1 cellular context compared by ENCODE assay signal in the genomic region with DNA sequence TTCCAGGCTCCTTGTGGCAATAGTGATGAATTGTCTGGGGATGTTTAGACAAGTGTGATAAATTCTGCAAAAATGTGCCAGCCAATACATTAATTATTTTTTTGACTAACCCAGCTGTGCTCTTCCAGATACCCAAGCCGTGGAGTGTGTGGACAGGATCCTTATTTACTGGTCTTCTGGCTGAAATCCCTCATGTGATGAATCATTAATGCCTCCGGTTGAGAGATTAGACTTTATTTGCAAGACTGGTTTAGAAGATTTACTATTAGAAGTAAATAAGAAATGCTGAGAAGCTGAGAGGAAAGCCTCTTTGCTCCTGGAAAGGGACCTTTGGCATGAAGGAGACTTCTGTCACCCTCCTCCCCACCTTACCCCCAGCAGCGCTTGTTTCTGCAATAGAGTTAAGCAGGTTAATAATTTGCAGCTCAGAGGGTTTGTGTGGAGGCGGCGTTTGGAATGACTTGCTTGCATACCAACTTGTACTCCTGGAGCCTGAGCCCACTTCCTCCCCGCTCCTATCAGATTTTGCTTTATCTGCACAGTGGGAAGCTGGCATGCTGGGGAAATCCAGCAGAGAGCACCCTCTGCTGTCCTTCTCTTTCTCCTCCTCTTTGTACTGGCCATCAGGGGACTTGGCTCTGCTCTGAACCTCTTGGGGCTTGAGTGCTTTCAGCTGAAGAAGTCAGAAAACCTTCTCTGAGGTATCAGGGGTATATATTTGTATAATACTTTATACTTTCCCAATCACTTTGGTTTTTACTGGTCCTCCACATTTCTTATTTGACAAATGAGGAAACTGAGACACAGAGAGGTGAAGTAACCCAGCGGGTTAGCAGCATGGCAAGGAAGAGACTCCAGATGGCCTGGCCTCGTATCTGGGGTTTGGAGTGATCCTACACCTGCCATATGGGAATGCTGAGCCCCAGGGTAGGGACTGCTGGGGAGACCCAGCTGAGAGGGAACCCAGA.
A peak's percentile ranks its signal among the peaks of the same experiment; 100 is the strongest.
TF ChIP-seq lines count a peak whose summit lies in the region.

No MANE protein-coding gene starts in this region.

TF ChIP-seq in HepG2, 621 proteins besides CTCF, POLR2A, EP300 and RAD21 (continued from another document and continues in another):
- TF ChIP-seq, protein P1, sequence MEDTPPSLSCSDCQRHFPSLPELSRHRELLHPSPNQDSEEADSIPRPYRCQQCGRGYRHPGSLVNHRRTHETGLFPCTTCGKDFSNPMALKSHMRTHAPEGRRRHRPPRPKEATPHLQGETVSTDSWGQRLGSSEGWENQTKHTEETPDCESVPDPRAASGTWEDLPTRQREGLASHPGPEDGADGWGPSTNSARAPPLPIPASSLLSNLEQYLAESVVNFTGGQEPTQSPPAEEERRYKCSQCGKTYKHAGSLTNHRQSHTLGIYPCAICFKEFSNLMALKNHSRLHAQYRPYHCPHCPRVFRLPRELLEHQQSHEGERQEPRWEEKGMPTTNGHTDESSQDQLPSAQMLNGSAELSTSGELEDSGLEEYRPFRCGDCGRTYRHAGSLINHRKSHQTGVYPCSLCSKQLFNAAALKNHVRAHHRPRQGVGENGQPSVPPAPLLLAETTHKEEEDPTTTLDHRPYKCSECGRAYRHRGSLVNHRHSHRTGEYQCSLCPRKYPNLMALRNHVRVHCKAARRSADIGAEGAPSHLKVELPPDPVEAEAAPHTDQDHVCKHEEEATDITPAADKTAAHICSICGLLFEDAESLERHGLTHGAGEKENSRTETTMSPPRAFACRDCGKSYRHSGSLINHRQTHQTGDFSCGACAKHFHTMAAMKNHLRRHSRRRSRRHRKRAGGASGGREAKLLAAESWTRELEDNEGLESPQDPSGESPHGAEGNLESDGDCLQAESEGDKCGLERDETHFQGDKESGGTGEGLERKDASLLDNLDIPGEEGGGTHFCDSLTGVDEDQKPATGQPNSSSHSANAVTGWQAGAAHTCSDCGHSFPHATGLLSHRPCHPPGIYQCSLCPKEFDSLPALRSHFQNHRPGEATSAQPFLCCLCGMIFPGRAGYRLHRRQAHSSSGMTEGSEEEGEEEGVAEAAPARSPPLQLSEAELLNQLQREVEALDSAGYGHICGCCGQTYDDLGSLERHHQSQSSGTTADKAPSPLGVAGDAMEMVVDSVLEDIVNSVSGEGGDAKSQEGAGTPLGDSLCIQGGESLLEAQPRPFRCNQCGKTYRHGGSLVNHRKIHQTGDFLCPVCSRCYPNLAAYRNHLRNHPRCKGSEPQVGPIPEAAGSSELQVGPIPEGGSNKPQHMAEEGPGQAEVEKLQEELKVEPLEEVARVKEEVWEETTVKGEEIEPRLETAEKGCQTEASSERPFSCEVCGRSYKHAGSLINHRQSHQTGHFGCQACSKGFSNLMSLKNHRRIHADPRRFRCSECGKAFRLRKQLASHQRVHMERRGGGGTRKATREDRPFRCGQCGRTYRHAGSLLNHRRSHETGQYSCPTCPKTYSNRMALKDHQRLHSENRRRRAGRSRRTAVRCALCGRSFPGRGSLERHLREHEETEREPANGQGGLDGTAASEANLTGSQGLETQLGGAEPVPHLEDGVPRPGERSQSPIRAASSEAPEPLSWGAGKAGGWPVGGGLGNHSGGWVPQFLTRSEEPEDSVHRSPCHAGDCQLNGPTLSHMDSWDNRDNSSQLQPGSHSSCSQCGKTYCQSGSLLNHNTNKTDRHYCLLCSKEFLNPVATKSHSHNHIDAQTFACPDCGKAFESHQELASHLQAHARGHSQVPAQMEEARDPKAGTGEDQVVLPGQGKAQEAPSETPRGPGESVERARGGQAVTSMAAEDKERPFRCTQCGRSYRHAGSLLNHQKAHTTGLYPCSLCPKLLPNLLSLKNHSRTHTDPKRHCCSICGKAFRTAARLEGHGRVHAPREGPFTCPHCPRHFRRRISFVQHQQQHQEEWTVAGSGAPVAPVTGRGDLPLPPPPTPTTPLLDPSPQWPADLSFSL (CRISPR knock-in tag; IDR thresholded peaks at IDR 0.05) = no peak
- TF ChIP-seq FOXA1 (IDR thresholded peaks at IDR 0.05) = no peak
- no peak for TF ChIP-seq FOXA1 (CRISPR knock-in tag; IDR thresholded peaks at IDR 0.05)
- TF ChIP-seq ZNF121 (CRISPR knock-in tag; IDR thresholded peaks at IDR 0.05) = no peak
- TF ChIP-seq ZNF598 (CRISPR knock-in tag; IDR thresholded peaks at IDR 0.05; ENCODE audit: borderline replicate concordance) = no peak
- TF ChIP-seq SP5 (CRISPR knock-in tag; IDR thresholded peaks at IDR 0.05; ENCODE audit: borderline replicate concordance, low read depth) = no peak
- TF ChIP-seq, protein P2, sequence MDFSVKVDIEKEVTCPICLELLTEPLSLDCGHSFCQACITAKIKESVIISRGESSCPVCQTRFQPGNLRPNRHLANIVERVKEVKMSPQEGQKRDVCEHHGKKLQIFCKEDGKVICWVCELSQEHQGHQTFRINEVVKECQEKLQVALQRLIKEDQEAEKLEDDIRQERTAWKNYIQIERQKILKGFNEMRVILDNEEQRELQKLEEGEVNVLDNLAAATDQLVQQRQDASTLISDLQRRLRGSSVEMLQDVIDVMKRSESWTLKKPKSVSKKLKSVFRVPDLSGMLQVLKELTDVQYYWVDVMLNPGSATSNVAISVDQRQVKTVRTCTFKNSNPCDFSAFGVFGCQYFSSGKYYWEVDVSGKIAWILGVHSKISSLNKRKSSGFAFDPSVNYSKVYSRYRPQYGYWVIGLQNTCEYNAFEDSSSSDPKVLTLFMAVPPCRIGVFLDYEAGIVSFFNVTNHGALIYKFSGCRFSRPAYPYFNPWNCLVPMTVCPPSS (IDR thresholded peaks at IDR 0.05) = no peak
- TF ChIP-seq ZZZ3 (CRISPR knock-in tag; IDR thresholded peaks at IDR 0.05; ENCODE audit: borderline replicate concordance) = no peak
- TF ChIP-seq, protein P3, sequence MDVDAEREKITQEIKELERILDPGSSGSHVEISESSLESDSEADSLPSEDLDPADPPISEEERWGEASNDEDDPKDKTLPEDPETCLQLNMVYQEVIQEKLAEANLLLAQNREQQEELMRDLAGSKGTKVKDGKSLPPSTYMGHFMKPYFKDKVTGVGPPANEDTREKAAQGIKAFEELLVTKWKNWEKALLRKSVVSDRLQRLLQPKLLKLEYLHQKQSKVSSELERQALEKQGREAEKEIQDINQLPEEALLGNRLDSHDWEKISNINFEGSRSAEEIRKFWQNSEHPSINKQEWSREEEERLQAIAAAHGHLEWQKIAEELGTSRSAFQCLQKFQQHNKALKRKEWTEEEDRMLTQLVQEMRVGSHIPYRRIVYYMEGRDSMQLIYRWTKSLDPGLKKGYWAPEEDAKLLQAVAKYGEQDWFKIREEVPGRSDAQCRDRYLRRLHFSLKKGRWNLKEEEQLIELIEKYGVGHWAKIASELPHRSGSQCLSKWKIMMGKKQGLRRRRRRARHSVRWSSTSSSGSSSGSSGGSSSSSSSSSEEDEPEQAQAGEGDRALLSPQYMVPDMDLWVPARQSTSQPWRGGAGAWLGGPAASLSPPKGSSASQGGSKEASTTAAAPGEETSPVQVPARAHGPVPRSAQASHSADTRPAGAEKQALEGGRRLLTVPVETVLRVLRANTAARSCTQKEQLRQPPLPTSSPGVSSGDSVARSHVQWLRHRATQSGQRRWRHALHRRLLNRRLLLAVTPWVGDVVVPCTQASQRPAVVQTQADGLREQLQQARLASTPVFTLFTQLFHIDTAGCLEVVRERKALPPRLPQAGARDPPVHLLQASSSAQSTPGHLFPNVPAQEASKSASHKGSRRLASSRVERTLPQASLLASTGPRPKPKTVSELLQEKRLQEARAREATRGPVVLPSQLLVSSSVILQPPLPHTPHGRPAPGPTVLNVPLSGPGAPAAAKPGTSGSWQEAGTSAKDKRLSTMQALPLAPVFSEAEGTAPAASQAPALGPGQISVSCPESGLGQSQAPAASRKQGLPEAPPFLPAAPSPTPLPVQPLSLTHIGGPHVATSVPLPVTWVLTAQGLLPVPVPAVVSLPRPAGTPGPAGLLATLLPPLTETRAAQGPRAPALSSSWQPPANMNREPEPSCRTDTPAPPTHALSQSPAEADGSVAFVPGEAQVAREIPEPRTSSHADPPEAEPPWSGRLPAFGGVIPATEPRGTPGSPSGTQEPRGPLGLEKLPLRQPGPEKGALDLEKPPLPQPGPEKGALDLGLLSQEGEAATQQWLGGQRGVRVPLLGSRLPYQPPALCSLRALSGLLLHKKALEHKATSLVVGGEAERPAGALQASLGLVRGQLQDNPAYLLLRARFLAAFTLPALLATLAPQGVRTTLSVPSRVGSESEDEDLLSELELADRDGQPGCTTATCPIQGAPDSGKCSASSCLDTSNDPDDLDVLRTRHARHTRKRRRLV (CRISPR knock-in tag; IDR thresholded peaks at IDR 0.05) = no peak
- no peak for TF ChIP-seq ZNF891 (CRISPR knock-in tag; IDR thresholded peaks at IDR 0.05)
- TF ChIP-seq, protein P4, sequence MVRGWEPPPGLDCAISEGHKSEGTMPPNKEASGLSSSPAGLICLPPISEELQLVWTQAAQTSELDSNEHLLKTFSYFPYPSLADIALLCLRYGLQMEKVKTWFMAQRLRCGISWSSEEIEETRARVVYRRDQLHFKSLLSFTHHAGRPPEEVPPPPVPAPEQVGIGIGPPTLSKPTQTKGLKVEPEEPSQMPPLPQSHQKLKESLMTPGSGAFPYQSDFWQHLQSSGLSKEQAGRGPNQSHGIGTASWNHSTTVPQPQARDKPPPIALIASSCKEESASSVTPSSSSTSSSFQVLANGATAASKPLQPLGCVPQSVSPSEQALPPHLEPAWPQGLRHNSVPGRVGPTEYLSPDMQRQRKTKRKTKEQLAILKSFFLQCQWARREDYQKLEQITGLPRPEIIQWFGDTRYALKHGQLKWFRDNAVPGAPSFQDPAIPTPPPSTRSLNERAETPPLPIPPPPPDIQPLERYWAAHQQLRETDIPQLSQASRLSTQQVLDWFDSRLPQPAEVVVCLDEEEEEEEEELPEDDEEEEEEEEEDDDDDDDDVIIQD (CRISPR knock-in tag; IDR thresholded peaks at IDR 0.05; ENCODE audit: low read depth) = peak; percentile 71; the same call in 1 of the 2 replicates
- TF ChIP-seq ZNF264 (CRISPR knock-in tag; IDR thresholded peaks at IDR 0.05) = 0 out of 2 replicates have a peak, but pooled peaks have one; percentile 27
- TF ChIP-seq, protein P5, sequence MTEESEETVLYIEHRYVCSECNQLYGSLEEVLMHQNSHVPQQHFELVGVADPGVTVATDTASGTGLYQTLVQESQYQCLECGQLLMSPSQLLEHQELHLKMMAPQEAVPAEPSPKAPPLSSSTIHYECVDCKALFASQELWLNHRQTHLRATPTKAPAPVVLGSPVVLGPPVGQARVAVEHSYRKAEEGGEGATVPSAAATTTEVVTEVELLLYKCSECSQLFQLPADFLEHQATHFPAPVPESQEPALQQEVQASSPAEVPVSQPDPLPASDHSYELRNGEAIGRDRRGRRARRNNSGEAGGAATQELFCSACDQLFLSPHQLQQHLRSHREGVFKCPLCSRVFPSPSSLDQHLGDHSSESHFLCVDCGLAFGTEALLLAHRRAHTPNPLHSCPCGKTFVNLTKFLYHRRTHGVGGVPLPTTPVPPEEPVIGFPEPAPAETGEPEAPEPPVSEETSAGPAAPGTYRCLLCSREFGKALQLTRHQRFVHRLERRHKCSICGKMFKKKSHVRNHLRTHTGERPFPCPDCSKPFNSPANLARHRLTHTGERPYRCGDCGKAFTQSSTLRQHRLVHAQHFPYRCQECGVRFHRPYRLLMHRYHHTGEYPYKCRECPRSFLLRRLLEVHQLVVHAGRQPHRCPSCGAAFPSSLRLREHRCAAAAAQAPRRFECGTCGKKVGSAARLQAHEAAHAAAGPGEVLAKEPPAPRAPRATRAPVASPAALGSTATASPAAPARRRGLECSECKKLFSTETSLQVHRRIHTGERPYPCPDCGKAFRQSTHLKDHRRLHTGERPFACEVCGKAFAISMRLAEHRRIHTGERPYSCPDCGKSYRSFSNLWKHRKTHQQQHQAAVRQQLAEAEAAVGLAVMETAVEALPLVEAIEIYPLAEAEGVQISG (CRISPR knock-in tag; IDR thresholded peaks at IDR 0.05) = peak; percentile 66
- no peak for TF ChIP-seq ZNF83 (CRISPR knock-in tag; IDR thresholded peaks at IDR 0.05; ENCODE audit: borderline replicate concordance)
- no peak for TF ChIP-seq HNRNPLL (IDR thresholded peaks at IDR 0.05; ENCODE audit: low read depth, low read length, poor library complexity, severe bottlenecking)
- no peak for TF ChIP-seq RBM22 (optimal IDR thresholded peaks at IDR 0.05; ENCODE audit: low read length)
- TF ChIP-seq ZC3H13 (CRISPR knock-in tag; IDR thresholded peaks at IDR 0.05) = no peak
- TF ChIP-seq, protein P6, sequence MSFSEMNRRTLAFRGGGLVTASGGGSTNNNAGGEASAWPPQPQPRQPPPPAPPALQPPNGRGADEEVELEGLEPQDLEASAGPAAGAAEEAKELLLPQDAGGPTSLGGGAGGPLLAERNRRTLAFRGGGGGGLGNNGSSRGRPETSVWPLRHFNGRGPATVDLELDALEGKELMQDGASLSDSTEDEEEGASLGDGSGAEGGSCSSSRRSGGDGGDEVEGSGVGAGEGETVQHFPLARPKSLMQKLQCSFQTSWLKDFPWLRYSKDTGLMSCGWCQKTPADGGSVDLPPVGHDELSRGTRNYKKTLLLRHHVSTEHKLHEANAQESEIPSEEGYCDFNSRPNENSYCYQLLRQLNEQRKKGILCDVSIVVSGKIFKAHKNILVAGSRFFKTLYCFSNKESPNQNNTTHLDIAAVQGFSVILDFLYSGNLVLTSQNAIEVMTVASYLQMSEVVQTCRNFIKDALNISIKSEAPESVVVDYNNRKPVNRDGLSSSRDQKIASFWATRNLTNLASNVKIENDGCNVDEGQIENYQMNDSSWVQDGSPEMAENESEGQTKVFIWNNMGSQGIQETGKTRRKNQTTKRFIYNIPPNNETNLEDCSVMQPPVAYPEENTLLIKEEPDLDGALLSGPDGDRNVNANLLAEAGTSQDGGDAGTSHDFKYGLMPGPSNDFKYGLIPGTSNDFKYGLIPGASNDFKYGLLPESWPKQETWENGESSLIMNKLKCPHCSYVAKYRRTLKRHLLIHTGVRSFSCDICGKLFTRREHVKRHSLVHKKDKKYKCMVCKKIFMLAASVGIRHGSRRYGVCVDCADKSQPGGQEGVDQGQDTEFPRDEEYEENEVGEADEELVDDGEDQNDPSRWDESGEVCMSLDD (CRISPR knock-in tag; IDR thresholded peaks at IDR 0.05; ENCODE audit: borderline replicate concordance) = no peak
- TF ChIP-seq SSRP1 (CRISPR knock-in tag; IDR thresholded peaks at IDR 0.05) = no peak
- TF ChIP-seq ZFP62 (CRISPR knock-in tag; IDR thresholded peaks at IDR 0.05) = no peak
- TF ChIP-seq, protein P7, sequence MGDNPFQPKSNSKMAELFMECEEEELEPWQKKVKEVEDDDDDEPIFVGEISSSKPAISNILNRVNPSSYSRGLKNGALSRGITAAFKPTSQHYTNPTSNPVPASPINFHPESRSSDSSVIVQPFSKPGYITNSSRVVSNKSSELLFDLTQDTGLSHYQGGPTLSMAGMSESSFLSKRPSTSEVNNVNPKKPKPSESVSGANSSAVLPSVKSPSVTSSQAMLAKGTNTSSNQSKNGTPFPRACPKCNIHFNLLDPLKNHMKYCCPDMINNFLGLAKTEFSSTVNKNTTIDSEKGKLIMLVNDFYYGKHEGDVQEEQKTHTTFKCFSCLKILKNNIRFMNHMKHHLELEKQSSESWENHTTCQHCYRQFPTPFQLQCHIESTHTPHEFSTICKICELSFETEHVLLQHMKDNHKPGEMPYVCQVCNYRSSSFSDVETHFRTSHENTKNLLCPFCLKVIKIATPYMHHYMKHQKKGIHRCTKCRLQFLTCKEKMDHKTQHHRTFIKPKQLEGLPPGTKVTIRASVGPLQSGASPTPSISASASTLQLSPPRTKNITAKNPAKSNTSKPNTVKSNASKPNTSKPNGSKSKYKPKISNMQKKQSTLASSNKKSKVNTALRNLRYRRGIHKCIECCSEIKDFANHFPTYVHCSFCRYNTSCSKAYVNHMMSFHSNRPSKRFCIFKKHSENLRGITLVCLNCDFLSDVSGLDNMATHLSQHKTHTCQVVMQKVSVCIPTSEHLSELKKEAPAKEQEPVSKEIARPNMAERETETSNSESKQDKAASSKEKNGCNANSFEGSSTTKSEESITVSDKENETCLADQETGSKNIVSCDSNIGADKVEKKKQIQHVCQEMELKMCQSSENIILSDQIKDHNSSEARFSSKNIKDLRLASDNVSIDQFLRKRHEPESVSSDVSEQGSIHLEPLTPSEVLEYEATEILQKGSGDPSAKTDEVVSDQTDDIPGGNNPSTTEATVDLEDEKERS (CRISPR knock-in tag; IDR thresholded peaks at IDR 0.05) = no peak
- TF ChIP-seq SMARCE1 (IDR thresholded peaks at IDR 0.05; ENCODE audit: borderline replicate concordance) = no peak
